In the genomic region with DNA sequence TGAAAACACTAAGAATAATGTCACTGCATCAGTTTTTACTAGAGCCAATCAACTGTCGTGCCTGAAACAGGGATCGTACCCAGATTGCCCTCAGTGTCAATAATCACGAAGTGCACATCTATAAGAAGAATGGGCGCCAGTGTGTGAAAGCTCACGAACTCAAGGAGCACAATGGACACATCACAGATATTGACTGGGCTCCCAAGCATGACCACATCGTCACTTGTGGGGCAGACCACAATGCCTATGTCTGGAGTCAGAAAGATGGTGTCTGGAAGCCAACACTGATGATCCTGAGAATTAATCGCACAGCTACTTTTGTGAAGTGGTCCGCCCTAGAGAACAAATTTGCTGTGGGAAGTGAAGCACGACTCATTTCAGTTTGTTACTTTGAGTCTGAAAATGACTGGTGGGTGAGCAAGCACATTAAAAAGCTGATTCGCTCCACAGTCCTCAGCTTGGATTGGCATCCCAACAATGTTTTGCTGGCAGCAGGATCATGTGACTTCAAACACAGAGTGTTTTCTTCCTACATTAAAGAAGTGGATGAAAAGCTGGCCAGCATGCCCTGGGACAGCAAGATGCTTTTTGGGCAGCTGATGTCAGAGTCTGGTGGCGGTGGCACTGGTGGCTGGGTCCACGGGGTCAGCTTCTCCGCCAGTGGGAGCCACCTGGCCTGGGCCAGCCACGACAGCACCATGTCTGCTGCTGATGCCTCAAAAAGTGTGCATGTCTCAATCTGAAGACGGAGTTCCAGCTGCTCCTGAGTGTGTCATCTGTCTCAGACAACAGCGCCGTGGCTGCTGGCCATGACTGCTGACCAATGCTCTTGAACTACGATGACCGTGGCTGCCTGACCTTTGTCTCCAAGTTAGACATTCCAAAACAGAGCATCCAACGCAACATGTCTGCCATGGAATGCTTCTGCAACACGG, we compare ENCODE assay signal across 16 cellular contexts. TPM values are rescaled to one million over a fixed set of nuclear protein-coding genes. Genes with fewer than 3 reads are reported as not detected.
DNase-seq lines count a peak whose midpoint lies in the region; ATAC-seq lines count a peak whose summit lies in the region.
"Had no signal": no experiment of that assay in that cellular context is flagged by ENCODE, and none has a peak within 500 bp of the region (broad histone marks: within the 10 kb centered on the region; RNA-seq: fewer than 3 reads in every experiment).

No MANE protein-coding gene starts in this region.

- no peak overlapping the region for H3K4me3 ChIP-seq in SJCRH30
- no peak overlapping the region for H3K4me3 ChIP-seq in mesenchymal stem cell (ENCODE audit: insufficient read depth in 1 of 2, low read depth in 1 of 2, low read length in 2 of 2)
- H3K4me3 ChIP-seq: BLaER1, sigmoid colon had no signal

- no peak overlapping the region for H4K91ac ChIP-seq in mesenchymal stem cell (ENCODE audit: low read length)

- H2BK12ac ChIP-seq in mesenchymal stem cell (ENCODE audit: low read length in 2 of 2): no peak overlapping the region

- no peak overlapping the region for H3K27ac Mint-ChIP-seq in activated T-helper 17 cell treated with anti-CD3 and anti-CD28 coated beads, Interleukin-2, amount 50 U/mL, for 72 hours
- H3K27ac Mint-ChIP-seq: activated naive CD8-positive, alpha-beta T cell treated with anti-CD3 and anti-CD28 coated beads, Interleukin-2, amount 50 U/mL, for 24 hours; immature natural killer cell had no signal

- H2BK5ac ChIP-seq in mesenchymal stem cell (ENCODE audit: low read depth, low read length, poor library complexity, severe bottlenecking): no peak overlapping the region

- H2BK15ac ChIP-seq in mesenchymal stem cell (ENCODE audit: low read depth, poor library complexity, severe bottlenecking): no peak overlapping the region

- no peak overlapping the region for H3K4me3 Mint-ChIP-seq in activated T-helper 17 cell treated with anti-CD3 and anti-CD28 coated beads, Interleukin-2, amount 50 U/mL, for 72 hours
- H3K4me3 Mint-ChIP-seq: activated naive CD8-positive, alpha-beta T cell treated with anti-CD3 and anti-CD28 coated beads, Interleukin-2, amount 50 U/mL, for 24 hours; immature natural killer cell had no signal

- H3K79me1 ChIP-seq in mesenchymal stem cell (replicated peaks; ENCODE audit: low read length, poor library complexity, severe bottlenecking): no peaks in the 10 kb centered on the region

- H3K9me3 ChIP-seq in SJCRH30 (replicated peaks): no peaks in the 10 kb centered on the region
- no peaks in the 10 kb centered on the region for H3K9me3 ChIP-seq in mesenchymal stem cell (ENCODE audit: control insufficient read depth, low read length)
- H3K9me3 ChIP-seq: BLaER1, sigmoid colon had no signal

- H3K27me3 ChIP-seq in SJCRH30: no peaks in the 10 kb centered on the region
- H3K27me3 ChIP-seq in mesenchymal stem cell (ENCODE audit: control insufficient read depth in 1 of 2, insufficient read depth in 1 of 2, low read length in 2 of 2): no peaks in the 10 kb centered on the region
- H3K27me3 ChIP-seq: BLaER1, sigmoid colon had no signal

- H3K27me3 Mint-ChIP-seq in activated T-helper 17 cell treated with anti-CD3 and anti-CD28 coated beads, Interleukin-2, amount 50 U/mL, for 72 hours: no peaks in the 10 kb centered on the region
- H3K27me3 Mint-ChIP-seq: activated naive CD8-positive, alpha-beta T cell treated with anti-CD3 and anti-CD28 coated beads, Interleukin-2, amount 50 U/mL, for 24 hours had no signal

- 86% methylated on average over 21 of the region's 21 CpGs for WGBS in mesenchymal stem cell

- H3K9ac ChIP-seq in mesenchymal stem cell (ENCODE audit: low read length): no peak overlapping the region
- H3K9ac ChIP-seq: BLaER1 had no signal

- no peaks in the 10 kb centered on the region for H3K9me3 Mint-ChIP-seq in activated T-helper 17 cell treated with anti-CD3 and anti-CD28 coated beads, Interleukin-2, amount 50 U/mL, for 72 hours
- H3K9me3 Mint-ChIP-seq: activated naive CD8-positive, alpha-beta T cell treated with anti-CD3 and anti-CD28 coated beads, Interleukin-2, amount 50 U/mL, for 24 hours; immature natural killer cell had no signal

- no peak overlapping the region for H2AK5ac ChIP-seq in mesenchymal stem cell (ENCODE audit: low read length, severe bottlenecking)

- no peaks in the 10 kb centered on the region for H3K4me1 Mint-ChIP-seq in activated T-helper 17 cell treated with anti-CD3 and anti-CD28 coated beads, Interleukin-2, amount 50 U/mL, for 72 hours
- H3K4me1 Mint-ChIP-seq: activated naive CD8-positive, alpha-beta T cell treated with anti-CD3 and anti-CD28 coated beads, Interleukin-2, amount 50 U/mL, for 24 hours; immature natural killer cell had no signal

- H2AFZ ChIP-seq in mesenchymal stem cell (ENCODE audit: low read depth, low read length): no peak overlapping the region

- peak; percentile 5 for DNase-seq in HCEC 1CT
- DNase-seq in astrocyte of the hippocampus (ENCODE audit: low read depth, low spot score): peak; percentile 60
- DNase-seq in iris pigment epithelial cell (ENCODE audit: low read depth): peak; percentile 3
- peak; percentile 74 for DNase-seq in putamen (ENCODE audit: low spot score)
- DNase-seq in SJCRH30: no peak
- DNase-seq in mesenchymal stem cell: no peak
- DNase-seq in NCI-H524 (lab: John Stamatoyannopoulos, UW): no peak
- DNase-seq: activated naive CD8-positive, alpha-beta T cell treated with anti-CD3 and anti-CD28 coated beads, Interleukin-2, amount 50 U/mL, for 24 hours; dermis blood vessel endothelial cell; immature natural killer cell; NCI-H1092; NCI-H446; sigmoid colon; stimulated activated naive CD4-positive, alpha-beta T cell treated with Interleukin-2 at 50 U/mL for 16 hours had no signal

- no peak overlapping the region for H3K18ac ChIP-seq in mesenchymal stem cell (ENCODE audit: low read depth in 1 of 2, low read length in 2 of 2)

- no peak overlapping the region for H3K4ac ChIP-seq in mesenchymal stem cell (ENCODE audit: low read depth in 1 of 2, low read length in 2 of 2)

- H3K4me1 ChIP-seq in SJCRH30: no peaks in the 10 kb centered on the region
- peaks cover 2% of the 10 kb centered on the region for H3K4me1 ChIP-seq in mesenchymal stem cell (ENCODE audit: control insufficient read depth, insufficient read depth, low read depth, low read length)
- H3K4me1 ChIP-seq: BLaER1, sigmoid colon had no signal

- no peak overlapping the region for H3K23ac ChIP-seq in mesenchymal stem cell (ENCODE audit: low read length in 2 of 2)

- no peak overlapping the region for H3K4me2 ChIP-seq in mesenchymal stem cell (ENCODE audit: low read length, poor library complexity, severe bottlenecking)
- H3K4me2 ChIP-seq: BLaER1 had no signal

- H2BK120ac ChIP-seq in mesenchymal stem cell (ENCODE audit: low read depth, low read length): no peak overlapping the region

- no peak overlapping the region for H3K14ac ChIP-seq in mesenchymal stem cell (ENCODE audit: low read length in 2 of 2)

- peaks cover 64% of the 10 kb centered on the region for H3K36me3 Mint-ChIP-seq in activated T-helper 17 cell treated with anti-CD3 and anti-CD28 coated beads, Interleukin-2, amount 50 U/mL, for 72 hours (ENCODE audit: low read depth)

- no peak overlapping the region for H4K8ac ChIP-seq in mesenchymal stem cell (ENCODE audit: low read length)

- no peak overlapping the region for H3K27ac ChIP-seq in SJCRH30
- H3K27ac ChIP-seq in mesenchymal stem cell (ENCODE audit: low read length, poor library complexity, severe bottlenecking): no peak overlapping the region
- H3K27ac ChIP-seq: BLaER1, sigmoid colon had no signal

- H3K36me3 ChIP-seq in SJCRH30 (peaks cover 2% of the 10 kb centered on the region; the same call in 1 of the 2 replicates), mesenchymal stem cell (ENCODE audit: control insufficient read depth in 1 of 2, insufficient read depth in 2 of 2, low read depth in 1 of 2, low read length in 2 of 2) (no peaks in the 10 kb centered on the region)
- H3K36me3 ChIP-seq: sigmoid colon had no signal

- no peak for ATAC-seq in activated T-helper 17 cell treated with anti-CD3 and anti-CD28 coated beads, Interleukin-2, amount 50 U/mL, for 72 hours (replicated peaks)
- ATAC-seq: activated naive CD8-positive, alpha-beta T cell treated with anti-CD3 and anti-CD28 coated beads, Interleukin-2, amount 50 U/mL, for 24 hours had no signal

RNA-seq across cellular contexts. Expression of a gene that starts 32.2 kb away (rescaled TPM):
- 162 and 188 TPM in 2 replicates for total RNA-seq in SJCRH30 (2014; rRNA removed; shearing (Covaris generic))
- 134 TPM for polyA plus RNA-seq in mesenchymal stem cell (2013, experiment 1 of 2)
- 120 TPM for polyA plus RNA-seq in mesenchymal stem cell (2013, experiment 2 of 2)
- 10 to 100 TPM; 75.9 to 80.3 TPM for total RNA-seq in activated T-helper 17 cell treated with anti-CD3 and anti-CD28 coated beads, Interleukin-2, amount 50 U/mL, for 72 hours

RNA-seq across cellular contexts. Expression of a gene that starts 32.3 kb away (rescaled TPM):
- total RNA-seq in SJCRH30 (2014; rRNA removed; shearing (Covaris generic)): 67.7 and 73.2 TPM in 2 replicates
- 13.5 TPM for polyA plus RNA-seq in mesenchymal stem cell (2013, experiment 1 of 2)
- 12.7 TPM for polyA plus RNA-seq in mesenchymal stem cell (2013, experiment 2 of 2)
- 10 to 100 TPM; 26.7 to 37.8 TPM for total RNA-seq in activated T-helper 17 cell treated with anti-CD3 and anti-CD28 coated beads, Interleukin-2, amount 50 U/mL, for 72 hours

Comparison
In these comparisons a context has a peak if more than half of its experiments do, and no peak if none do; other contexts are left out.
1. DNase-seq: peak in HCEC 1CT (single experiment), astrocyte of the hippocampus (single experiment), iris pigment epithelial cell (single experiment) and putamen (single experiment); none in SJCRH30 (0 of 2), mesenchymal stem cell (single experiment) and NCI-H524 (0 of 2).